ENCODE assay signal across 2 cellular contexts in genomic region chr15:49135342-49135857, GRCh38.
TF ChIP-seq lines count a peak whose summit lies in the region.

No MANE protein-coding gene starts in this region.

TF ChIP-seq in A549, 52 proteins besides CTCF, POLR2A, EP300 and RAD21:
- no peak for TF ChIP-seq BCL3 (IDR thresholded peaks at IDR 0.05)
- TF ChIP-seq TP53 (CRISPR knock-in tag; IDR thresholded peaks at IDR 0.05), result no peak
- no peak for TF ChIP-seq EHF (CRISPR knock-in tag; IDR thresholded peaks at IDR 0.05)

TF ChIP-seq in IMR-90, 13 proteins besides CTCF, POLR2A, EP300 and RAD21:
- TF ChIP-seq ELK1 (IDR thresholded peaks at IDR 0.05; ENCODE audit: borderline replicate concordance, low read depth, low read length) (no peak), RFX5 (IDR thresholded peaks at IDR 0.05; ENCODE audit: low read depth, low read length) (no peak), RCOR1 (IDR thresholded peaks at IDR 0.05; ENCODE audit: insufficient replicate concordance, low read length) (no peak), FOS (IDR thresholded peaks at IDR 0.05; ENCODE audit: low read depth, low read length) (no peak), BHLHE40 (IDR thresholded peaks at IDR 0.05; ENCODE audit: low read depth, low read length) (no peak), NFE2L2 (IDR thresholded peaks at IDR 0.05; ENCODE audit: low read depth, low read length) (no peak), CHD1 (IDR thresholded peaks at IDR 0.05; ENCODE audit: low read depth, low read length) (no peak), MAZ (IDR thresholded peaks at IDR 0.05; ENCODE audit: borderline replicate concordance, low read depth, low read length) (no peak), CEBPB (IDR thresholded peaks at IDR 0.05; ENCODE audit: low read depth, low read length) (no peak), MXI1 (IDR thresholded peaks at IDR 0.05; ENCODE audit: borderline replicate concordance, low read depth, low read length) (no peak), USF2 (IDR thresholded peaks at IDR 0.05; ENCODE audit: low read depth, low read length) (no peak)
